13 cellular contexts compared by ENCODE assay signal in genomic region chr22:31628362-31628761, GRCh38. TPM values are rescaled to one million over a fixed set of nuclear protein-coding genes. Genes with fewer than 3 reads are reported as not detected.
DNase-seq lines count a peak whose midpoint lies in the region; ATAC-seq, FAIRE-seq and TF ChIP-seq lines count a peak whose summit lies in the region.
"Had no signal": no experiment of that assay in that cellular context is flagged by ENCODE, and none has a peak within 500 bp of the region (broad histone marks: within the 10 kb centered on the region; RNA-seq: fewer than 3 reads in every experiment).

No MANE protein-coding gene starts in this region.

- H3K4me1 Mint-ChIP-seq in CD8-positive, alpha-beta T cell (ENCODE audit: low read depth): peaks cover 46% of the 10 kb centered on the region

- TF ChIP-seq POLR2A in K562 (conservative IDR thresholded peaks at IDR 0.05): no peak

- peak overlapping the region; percentile 55 to 68; a peak in 2 of 4 replicates for H3K9ac ChIP-seq in K562 (ENCODE audit: insufficient read depth in 1 of 2, low read depth in 2 of 2, low read length in 2 of 2)
- H3K9ac ChIP-seq: KMS-11 had no signal

- intact Hi-C loops in CD8-positive, alpha-beta T cell (cut with DNase I, micrococcal nuclease): no loop called here
- intact Hi-C loops in OCI-LY7 (cut with micrococcal nuclease; ENCODE audit: unreplicated experiment) (no loop called here), K562 (cut with micrococcal nuclease) (no loop called here), psoas muscle (cut with DNase I) (no loop called here)

- no peaks in the 10 kb centered on the region for H3K9me3 ChIP-seq in CD8-positive, alpha-beta T cell (ENCODE audit: low read length)
- H3K9me3 ChIP-seq in OCI-LY7 (ENCODE audit: low read length): no peaks in the 10 kb centered on the region
- no peaks in the 10 kb centered on the region for H3K9me3 ChIP-seq in K562 (replicated peaks; ENCODE audit: control insufficient read depth, insufficient read depth, low read depth, low read length)
- no peaks in the 10 kb centered on the region for H3K9me3 ChIP-seq in psoas muscle
- H3K9me3 ChIP-seq in MG63: no peaks in the 10 kb centered on the region
- no peaks in the 10 kb centered on the region for H3K9me3 ChIP-seq in BE2C
- H3K9me3 ChIP-seq: right lobe of liver had no signal

- peak overlapping the region; percentile 75 for H3K27ac Mint-ChIP-seq in CD8-positive, alpha-beta T cell

- no peak for ATAC-seq in CD8-positive, alpha-beta T cell
- ATAC-seq in K562: no peak
- ATAC-seq in psoas muscle: peak; percentile 17 to 64 (median 41)
- ATAC-seq: activated CD4-positive, CD25-positive, alpha-beta regulatory T cell treated with anti-CD3 and anti-CD28 coated beads, Interleukin-2, amount 50 U/mL, for 24 hours; right lobe of liver had no signal

- H4K20me1 ChIP-seq in OCI-LY7 (ENCODE audit: insufficient read depth, low read length) (no peaks in the 10 kb centered on the region), K562 (replicated peaks; ENCODE audit: control insufficient read depth, insufficient read depth, low read length) (no peaks in the 10 kb centered on the region)

- H3K9me2 ChIP-seq in OCI-LY7 (ENCODE audit: insufficient read depth, low read length): no peaks in the 10 kb centered on the region

- peaks cover 3% of the 10 kb centered on the region for H3K9me1 ChIP-seq in K562 (ENCODE audit: control insufficient read depth, insufficient read depth, low read length)

- no peak for TF ChIP-seq EP300 in K562 (IDR thresholded peaks at IDR 0.05; ENCODE audit: low read length)

- H2AFZ ChIP-seq in OCI-LY7 (ENCODE audit: low read length) (no peak overlapping the region), K562 (ENCODE audit: low read depth, low read length) (no peak overlapping the region)

- H3K27me3 Mint-ChIP-seq in CD8-positive, alpha-beta T cell (ENCODE audit: low read depth): no peaks in the 10 kb centered on the region

- peak overlapping the region; percentile 32 for H3K4me3 Mint-ChIP-seq in CD8-positive, alpha-beta T cell

- H3K4me2 ChIP-seq in OCI-LY7 (ENCODE audit: low read length) (peak overlapping the region; percentile 95), K562 (ENCODE audit: insufficient read depth, low read length) (peak overlapping the region; percentile 84)
- H3K4me2 ChIP-seq: KMS-11 had no signal

- no peak overlapping the region for H3K4me3 ChIP-seq in CD8-positive, alpha-beta T cell (ENCODE audit: low read depth, low read length)
- H3K4me3 ChIP-seq in OCI-LY7 (ENCODE audit: low read depth, low read length, poor library complexity, severe bottlenecking): no peak overlapping the region
- H3K4me3 ChIP-seq in K562: no peak overlapping the region
- H3K4me3 ChIP-seq in psoas muscle: no peak overlapping the region
- no peak overlapping the region for H3K4me3 ChIP-seq in MG63
- H3K4me3 ChIP-seq in BE2C (ENCODE audit: low read depth, low read length): no peak overlapping the region
- H3K4me3 ChIP-seq: right lobe of liver had no signal

- no peaks in the 10 kb centered on the region for H3K9me3 Mint-ChIP-seq in CD8-positive, alpha-beta T cell

- no peak for TF ChIP-seq CTCF in CD8-positive, alpha-beta T cell (IDR thresholded peaks at IDR 0.05)
- TF ChIP-seq CTCF in OCI-LY7 (conservative IDR thresholded peaks at IDR 0.05; ENCODE audit: low read length): no peak
- no peak for TF ChIP-seq CTCF in K562 (IDR thresholded peaks at IDR 0.05 in 2 of 3, conservative IDR thresholded peaks at IDR 0.05 in 1 of 3; ENCODE audit: insufficient read depth in 2 of 3, low read depth in 1 of 3, low read length in 3 of 3)
- no peak for TF ChIP-seq CTCF in psoas muscle (IDR thresholded peaks at IDR 0.05)
- no peak for TF ChIP-seq CTCF in BE2C (IDR thresholded peaks at IDR 0.05; ENCODE audit: low read depth, low read length)

- FAIRE-seq in K562 (lab: Jason Lieb, UNC): no peak
- FAIRE-seq: kidney had no signal

- no peaks in the 10 kb centered on the region for H3K27me3 ChIP-seq in CD8-positive, alpha-beta T cell (ENCODE audit: insufficient read depth, low read length)
- H3K27me3 ChIP-seq in K562 (ENCODE audit: control insufficient read depth in 2 of 2, insufficient read depth in 2 of 2, low read length in 2 of 2) (no peaks in the 10 kb centered on the region), psoas muscle (ENCODE audit: insufficient read depth in 3 of 3, low read length in 2 of 3) (no peaks in the 10 kb centered on the region), MG63 (no peaks in the 10 kb centered on the region), BE2C (no peaks in the 10 kb centered on the region)
- H3K27me3 ChIP-seq: right lobe of liver had no signal

- POLR2A ChIA-PET in CD8-positive, alpha-beta T cell (lab: Charles Lee): no interaction called here
- POLR2A ChIA-PET in OCI-LY7 (lab: Charles Lee) (interaction anchor here (0.6 to 0.7 kb wide), 2 partner anchors 304 to 329 kb away, joined by 3 read pairs; no protein-coding TSS in a partner anchor), K562 (lab: Yijun Ruan, JAX) (interaction anchor here (1.5 kb wide), 1 partner anchor 9 kb away, joined by 3 read pairs; no protein-coding TSS in a partner anchor)

- CTCF ChIA-PET in CD8-positive, alpha-beta T cell (lab: Charles Lee): no interaction called here
- CTCF ChIA-PET in OCI-LY7 (lab: Charles Lee; ENCODE audit: unreplicated experiment) (interaction anchor here (0.6 kb wide), 1 partner anchor 211 kb away, joined by 4 read pairs; no protein-coding TSS in a partner anchor), K562 (lab: Yijun Ruan, JAX; ENCODE audit: low intra/inter-chr PET ratio) (interaction anchor here (0.6 kb wide), 1 partner anchor 48 kb away, joined by 5 read pairs; no protein-coding TSS in a partner anchor)

- no peaks in the 10 kb centered on the region for H3K36me3 ChIP-seq in CD8-positive, alpha-beta T cell (ENCODE audit: insufficient read depth, low read length)
- peaks cover 27% of the 10 kb centered on the region for H3K36me3 ChIP-seq in OCI-LY7 (ENCODE audit: insufficient read depth, low read length)
- peaks cover 48% of the 10 kb centered on the region; the same call in 2 of the 3 replicates for H3K36me3 ChIP-seq in K562 (ENCODE audit: control insufficient read depth, insufficient read depth, low read length)
- no peaks in the 10 kb centered on the region for H3K36me3 ChIP-seq in psoas muscle (ENCODE audit: insufficient read depth in 1 of 2, low read depth in 1 of 2)
- peaks cover 17% of the 10 kb centered on the region for H3K36me3 ChIP-seq in MG63
- peaks cover 7% of the 10 kb centered on the region for H3K36me3 ChIP-seq in BE2C

- peak in 1 of 7 experiments; percentile 9 for DNase-seq in CD8-positive, alpha-beta T cell
- DNase-seq in OCI-LY7 (ENCODE audit: low spot score) (no peak), K562 (ENCODE audit: extremely low read depth in 1 of 4, low spot score in 3 of 4) (no peak), psoas muscle (no peak), MG63 (no peak), NCI-H2107 (lab: John Stamatoyannopoulos, UW) (no peak), iPS-NIHi7 (ENCODE audit: extremely low spot score) (no peak), BE2C (no peak)
- DNase-seq: kidney, NCI-H1930, right lobe of liver had no signal

- peaks cover 2% of the 10 kb centered on the region for H3K36me3 Mint-ChIP-seq in CD8-positive, alpha-beta T cell

- no peak for TF ChIP-seq RAD21 in K562 (CRISPR knock-in tag; conservative IDR thresholded peaks at IDR 0.05 in 1 of 2, IDR thresholded peaks at IDR 0.05 in 1 of 2)

- H3K79me2 ChIP-seq in OCI-LY7 (ENCODE audit: insufficient read depth, low read depth, low read length): peaks cover 42% of the 10 kb centered on the region; the same call in 1 of the 2 replicates
- peaks cover 94% of the 10 kb centered on the region for H3K79me2 ChIP-seq in K562 (ENCODE audit: control insufficient read depth, insufficient read depth, low read length)

- no TSS peak for BruUV-seq in OCI-LY7 (replicated peaks; lab: Mats Ljungman, UMichigan)
- no TSS peak for BruUV-seq in K562 (replicated peaks; lab: Mats Ljungman, UMichigan)

- H3K4me1 ChIP-seq in CD8-positive, alpha-beta T cell (ENCODE audit: insufficient read depth, low read length): peaks cover 40% of the 10 kb centered on the region
- H3K4me1 ChIP-seq in OCI-LY7 (ENCODE audit: insufficient read depth, low read length, poor library complexity, severe bottlenecking): peaks cover 67% of the 10 kb centered on the region
- peaks cover 50 to 76% of the 10 kb centered on the region in 2 experiments for H3K4me1 ChIP-seq in K562 (replicated peaks in 1 of 2; ENCODE audit: control insufficient read depth in 2 of 2, insufficient read depth in 2 of 2, low read length in 2 of 2)
- peaks cover 33% of the 10 kb centered on the region for H3K4me1 ChIP-seq in psoas muscle
- peaks cover 38% of the 10 kb centered on the region for H3K4me1 ChIP-seq in BE2C

- H3K27ac ChIP-seq in CD8-positive, alpha-beta T cell (ENCODE audit: low read depth, low read length): peak overlapping the region; percentile 85
- H3K27ac ChIP-seq in OCI-LY7 (ENCODE audit: low read depth, low read length, poor library complexity, severe bottlenecking) (peak overlapping the region; percentile 36), K562 (ENCODE audit: extremely low read depth, low read depth, low read length) (peak overlapping the region; percentile 36; the same call in 1 of the 3 replicates), psoas muscle (peak overlapping the region; percentile 30)
- H3K27ac ChIP-seq: KMS-11, right lobe of liver had no signal

- in situ Hi-C loops in K562 (cut with MboI): no loop called here

- 64% methylated on average over 1 of the region's 1 CpG for WGBS in K562 (ENCODE audit: insufficient coverage, low coverage, missing lambda C conversion rate)
- 0 to 50% (median 29%) methylated on average over 1 of the region's 1 CpG for WGBS in psoas muscle, 3 donors

RNA-seq across cellular contexts. Expression of gene PISD, which starts 33.7 kb away (rescaled TPM):
- 10 to 100 TPM; 41.2 to 43.6 TPM for total RNA-seq in CD8-positive, alpha-beta T cell
- 21.5 and 25.7 TPM in 2 replicates for total RNA-seq in OCI-LY7 (2014; rRNA removed; shearing (Covaris generic))
- total RNA-seq in OCI-LY7 (2022) (39.4 and 51.9 TPM in 2 replicates), K562 (2014; rRNA removed) (33.3 and 47.1 TPM in 2 replicates), K562 (2014; rRNA removed; fragmentation: Illumina TruSeq; extraction: Trizol) (20.2 and 24.5 TPM in 2 replicates), K562 (2015; rRNA removed; fragmentation: Illumina TruSeq; extraction: Trizol) (27.4 and 28.1 TPM in 2 replicates), K562 (2021) (56.8 and 63.1 TPM in 2 replicates), psoas muscle (10 to 100 TPM; 11.1 to 24.2 (median 17.2) TPM)
- 37.5 and 84.0 TPM in 2 replicates for total RNA-seq in K562 (2011; cell fraction: chromatin; rRNA removed; ENCODE audit: low replicate concordance)
- total RNA-seq in K562 (2011; cell fraction: nucleolus; rRNA removed): 62.2 and 72.4 TPM in 2 replicates
- 47.8 and 52.1 TPM in 2 replicates for total RNA-seq in K562 (2011; cell fraction: nucleoplasm; rRNA removed)
- polyA plus RNA-seq in K562 (2011; rRNA removed) (29.1 and 44.3 TPM in 2 replicates), K562 (2014; fragmentation: Illumina TruSeq; extraction: Trizol) (42.6 and 48.5 TPM in 2 replicates), K562 (2014; fragmentation: Nextera tagmentation; extraction: Ambion mirVana) (10 to 100 TPM; 44.4 to 65.9 TPM), K562 (2014; rRNA removed) (36.6 and 44.9 TPM in 2 replicates), psoas muscle (10 to 100 TPM; 10.2 to 18.7 (median 15.2) TPM)
- 48.2 and 59.1 TPM in 2 replicates for polyA plus RNA-seq in K562 (2011; cell fraction: cytosol; rRNA removed)
- 112 and 122 TPM in 2 replicates for polyA plus RNA-seq in K562 (2011; cell fraction: nucleus; rRNA removed)
- polyA plus RNA-seq in K562 (2012): 31.9 and 36.1 TPM in 2 replicates
- polyA minus RNA-seq in K562 (2011; rRNA and poly(A)+ RNA removed): 14.8 and 17.3 TPM in 2 replicates
- 17.0 and 18.8 TPM in 2 replicates for polyA minus RNA-seq in K562 (2011; cell fraction: cytosol; rRNA and poly(A)+ RNA removed)
- 22.3 and 29.7 TPM in 2 replicates for polyA minus RNA-seq in K562 (2011; cell fraction: nucleus; rRNA and poly(A)+ RNA removed)
- total RNA-seq in MG63 (2014; rRNA removed; shearing (Covaris generic); ENCODE audit: low replicate concordance): 16.0 and 30.5 TPM in 2 replicates
- 107 TPM for polyA plus RNA-seq in BE2C (2012; ENCODE audit: insufficient read depth, insufficient read length, low read depth)

Comparison
In these comparisons a context has a peak if more than half of its experiments do, and no peak if none do; other contexts are left out.
1. ATAC-seq: peak in psoas muscle (4 of 4); none in CD8-positive, alpha-beta T cell (single experiment) and K562 (single experiment).
2. H3K27ac ChIP-seq: peak in every context shown above with its lines; median percentile 85 in CD8-positive, alpha-beta T cell; 36 in OCI-LY7; 36 in K562; 30 in psoas muscle.